1 cellular context compared by ENCODE assay signal in the genomic region with DNA sequence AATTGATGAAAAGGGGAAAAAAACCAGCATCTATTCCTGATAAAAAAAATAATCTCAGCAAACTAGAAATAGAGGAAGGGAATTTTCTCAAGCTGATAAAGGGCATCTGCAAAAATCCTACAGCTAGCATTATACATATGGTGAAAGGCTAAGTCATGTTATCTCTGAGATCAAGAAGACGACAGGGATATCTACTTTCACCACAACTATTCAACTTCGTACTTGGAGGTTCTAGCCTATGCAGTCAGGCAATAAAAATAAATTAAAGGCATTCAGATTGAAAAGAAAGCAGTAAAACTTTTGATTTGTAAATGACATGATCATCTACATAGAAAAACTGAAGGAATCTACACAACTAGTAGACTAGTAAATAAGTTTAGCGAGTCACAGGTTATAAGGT.
TF ChIP-seq lines count a peak whose summit lies in the region.

No MANE protein-coding gene starts in this region.

TF ChIP-seq in K562, 482 proteins besides CTCF, POLR2A, EP300 and RAD21:
- TF ChIP-seq CCAR2 (IDR thresholded peaks at IDR 0.05; ENCODE audit: low read depth, low read length) (no peak), FOSL1 (tag; conservative IDR thresholded peaks at IDR 0.05) (no peak), ZNF764 (CRISPR knock-in tag; IDR thresholded peaks at IDR 0.05; ENCODE audit: low read depth) (no peak), GATAD2B (IDR thresholded peaks at IDR 0.05; ENCODE audit: borderline replicate concordance) (0 out of 2 replicates have a peak, but pooled peaks have one; percentile 18)
